10 cellular contexts compared by ENCODE assay signal in the genomic region with DNA sequence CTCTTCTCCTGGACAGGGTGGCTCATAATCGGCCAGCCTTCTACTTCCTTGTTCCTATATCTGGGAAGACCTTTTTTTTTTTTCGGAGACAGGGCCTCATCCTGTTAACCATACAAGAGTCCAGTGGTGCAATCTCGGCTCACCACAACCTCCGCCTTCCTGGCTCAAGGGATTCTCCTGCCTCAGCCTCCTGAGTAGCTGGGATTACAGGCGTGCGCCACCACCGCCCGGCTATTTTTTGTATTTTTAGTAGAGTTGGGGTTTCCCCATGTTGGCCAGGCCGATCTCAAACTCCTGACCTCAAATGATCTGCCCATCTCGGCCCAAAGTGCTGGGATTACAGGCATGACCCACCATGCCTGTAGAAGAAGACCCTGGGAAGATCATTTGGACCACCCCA. TPM values are rescaled to one million over a fixed set of nuclear protein-coding genes. Genes with fewer than 3 reads are reported as not detected.
DNase-seq lines count a peak whose midpoint lies in the region; ATAC-seq and TF ChIP-seq lines count a peak whose summit lies in the region.
"Had no signal": no experiment of that assay in that cellular context is flagged by ENCODE, and none has a peak within 500 bp of the region (broad histone marks: within the 10 kb centered on the region; RNA-seq: fewer than 3 reads in every experiment).

No MANE protein-coding gene starts in this region.

- peak overlapping the region; percentile 59 for H3K27ac Mint-ChIP-seq in activated CD8-positive, alpha-beta T cell treated with anti-CD3 and anti-CD28 coated beads for 36 hours
- peak overlapping the region; percentile 69 to 99 (median 92) for H3K27ac Mint-ChIP-seq in immature natural killer cell
- peak overlapping the region; percentile 76 for H3K27ac Mint-ChIP-seq in stimulated activated memory B cell treated with anti-CD40 and anti-IgM and Interleukin-4, amounts not matched to agents 10 μg/mL and 1 μg/mL and 100 μg/mL, for 72 hours

- H3K27me3 ChIP-seq in DOHH2 (ENCODE audit: control insufficient read depth, low read length) = no peaks in the 10 kb centered on the region
- H3K27me3 ChIP-seq in ovary = no peaks in the 10 kb centered on the region
- H3K27me3 ChIP-seq: cardiac muscle cell had no signal

- H3K4me3 Mint-ChIP-seq in activated CD8-positive, alpha-beta T cell treated with anti-CD3 and anti-CD28 coated beads for 36 hours = no peak overlapping the region
- peak overlapping the region; percentile 91 to 99 (median 94) for H3K4me3 Mint-ChIP-seq in immature natural killer cell
- no peak overlapping the region for H3K4me3 Mint-ChIP-seq in stimulated activated memory B cell treated with anti-CD40 and anti-IgM and Interleukin-4, amounts not matched to agents 10 μg/mL and 1 μg/mL and 100 μg/mL, for 72 hours
- H3K4me3 Mint-ChIP-seq: WTC11 had no signal

- ATAC-seq in activated CD8-positive, alpha-beta T cell treated with anti-CD3 and anti-CD28 coated beads for 36 hours = no peak
- no peak for ATAC-seq in stimulated activated memory B cell treated with anti-CD40 and anti-IgM and Interleukin-4, amounts not matched to agents 10 μg/mL and 1 μg/mL and 100 μg/mL, for 72 hours
- no peak for ATAC-seq in GM19023 (IDR thresholded peaks at IDR 0.05; ENCODE audit: unreplicated experiment)
- ATAC-seq: WTC11 had no signal

- H3K36me3 Mint-ChIP-seq in activated CD8-positive, alpha-beta T cell treated with anti-CD3 and anti-CD28 coated beads for 36 hours (ENCODE audit: low read depth) = peaks cover 15% of the 10 kb centered on the region
- peaks cover 6 to 16% (median 13%) of the 10 kb centered on the region in 3 donors for H3K36me3 Mint-ChIP-seq in immature natural killer cell
- H3K36me3 Mint-ChIP-seq in stimulated activated memory B cell treated with anti-CD40 and anti-IgM and Interleukin-4, amounts not matched to agents 10 μg/mL and 1 μg/mL and 100 μg/mL, for 72 hours = peaks cover 21% of the 10 kb centered on the region

- TF ChIP-seq CTCF in DOHH2 (IDR thresholded peaks at IDR 0.05; ENCODE audit: low read depth, low read length, poor library complexity, severe bottlenecking) = no peak
- no peak for TF ChIP-seq CTCF in activated CD8-positive, alpha-beta T cell treated with anti-CD3 and anti-CD28 coated beads for 36 hours (IDR thresholded peaks at IDR 0.05)
- TF ChIP-seq CTCF in ovary (IDR thresholded peaks at IDR 0.05) = no peak

- H3F3A ChIP-seq in DOHH2 (ENCODE audit: control insufficient read depth, insufficient read depth) = peaks cover 11% of the 10 kb centered on the region

- peaks cover 72% of the 10 kb centered on the region for H3K79me2 ChIP-seq in DOHH2 (ENCODE audit: control insufficient read depth, low read length)

- peak overlapping the region; percentile 54; the same call in 1 of the 2 replicates for H3K27ac ChIP-seq in DOHH2 (ENCODE audit: low read depth, low read length)
- no peak overlapping the region for H3K27ac ChIP-seq in ovary
- H3K27ac ChIP-seq: cardiac muscle cell had no signal

- TF ChIP-seq EP300 in ovary (IDR thresholded peaks at IDR 0.05) = no peak

- no peak for TF ChIP-seq POLR2A in ovary (IDR thresholded peaks at IDR 0.05)

- H3K9me2 ChIP-seq in DOHH2 (replicated peaks; ENCODE audit: control insufficient read depth, low read length) = no peaks in the 10 kb centered on the region

- H4K20me1 ChIP-seq in DOHH2 (ENCODE audit: control insufficient read depth, insufficient read depth, low read depth, low read length) = peaks cover 10% of the 10 kb centered on the region; the same call in 1 of the 2 replicates

- H3K4me2 ChIP-seq in DOHH2 (ENCODE audit: low read length) = peak overlapping the region; percentile 87

- H3K36me3 ChIP-seq in DOHH2 (ENCODE audit: control insufficient read depth, low read length) = peaks cover 39% of the 10 kb centered on the region
- no peaks in the 10 kb centered on the region for H3K36me3 ChIP-seq in ovary
- H3K36me3 ChIP-seq: cardiac muscle cell had no signal

- peak overlapping the region; percentile 84 for H3K4me3 ChIP-seq in DOHH2 (ENCODE audit: low read length)
- H3K4me3 ChIP-seq in ovary = no peak overlapping the region
- H3K4me3 ChIP-seq: cardiac muscle cell had no signal

- no peaks in the 10 kb centered on the region for H3K9me3 ChIP-seq in DOHH2 (ENCODE audit: control insufficient read depth, insufficient read depth, low read length)
- H3K9me3 ChIP-seq in ovary = no peaks in the 10 kb centered on the region

- peaks cover 47% of the 10 kb centered on the region for H3K4me1 Mint-ChIP-seq in activated CD8-positive, alpha-beta T cell treated with anti-CD3 and anti-CD28 coated beads for 36 hours (ENCODE audit: low read depth)
- peaks cover 80 to 83% of the 10 kb centered on the region in 2 donors for H3K4me1 Mint-ChIP-seq in immature natural killer cell
- H3K4me1 Mint-ChIP-seq in stimulated activated memory B cell treated with anti-CD40 and anti-IgM and Interleukin-4, amounts not matched to agents 10 μg/mL and 1 μg/mL and 100 μg/mL, for 72 hours = peaks cover 76% of the 10 kb centered on the region

- H3K4me1 ChIP-seq in DOHH2 (ENCODE audit: control insufficient read depth, low read length) (peaks cover 59% of the 10 kb centered on the region), ovary (ENCODE audit: insufficient read depth) (peaks cover 10% of the 10 kb centered on the region)

- CTCF ChIA-PET in activated CD8-positive, alpha-beta T cell treated with anti-CD3 and anti-CD28 coated beads for 36 hours (lab: Charles Lee) = interaction anchor here (0.6 to 1.6 kb wide), 2 partner anchors 11 to 159 kb away, joined by 3 to 5 read pairs; no protein-coding TSS in a partner anchor

- WGBS in ovary, 3 donors = 82 to 90% (median 83%) methylated on average over 10 of the region's 10 CpGs

- POLR2A ChIA-PET in activated CD8-positive, alpha-beta T cell treated with anti-CD3 and anti-CD28 coated beads for 36 hours (lab: Charles Lee) = interaction anchor here (0.7 to 0.9 kb wide), 3 partner anchors 14 to 37 kb away, joined by 3 read pairs; no protein-coding TSS in a partner anchor

- H3K9me3 Mint-ChIP-seq in activated CD8-positive, alpha-beta T cell treated with anti-CD3 and anti-CD28 coated beads for 36 hours = no peaks in the 10 kb centered on the region
- H3K9me3 Mint-ChIP-seq in immature natural killer cell = no peaks in the 10 kb centered on the region
- no peaks in the 10 kb centered on the region for H3K9me3 Mint-ChIP-seq in stimulated activated memory B cell treated with anti-CD40 and anti-IgM and Interleukin-4, amounts not matched to agents 10 μg/mL and 1 μg/mL and 100 μg/mL, for 72 hours
- H3K9me3 Mint-ChIP-seq: WTC11 had no signal

- DNase-seq in activated CD8-positive, alpha-beta T cell treated with anti-CD3 and anti-CD28 coated beads for 36 hours = no peak
- DNase-seq in immature natural killer cell = no peak
- DNase-seq in ovary = no peak
- no peak for DNase-seq in SW 1271 (lab: John Stamatoyannopoulos, UW)
- DNase-seq in NCI-H345 treated with DMSO at 0.1 percent for 48 hours (lab: John Stamatoyannopoulos, UW; ENCODE audit: unreplicated experiment) = no peak

- no peaks in the 10 kb centered on the region for H3K27me3 Mint-ChIP-seq in activated CD8-positive, alpha-beta T cell treated with anti-CD3 and anti-CD28 coated beads for 36 hours
- H3K27me3 Mint-ChIP-seq in immature natural killer cell (ENCODE audit: low read depth in 3 of 3) = peaks cover 6 to 12% (median 8%) of the 10 kb centered on the region in 3 donors
- no peaks in the 10 kb centered on the region for H3K27me3 Mint-ChIP-seq in stimulated activated memory B cell treated with anti-CD40 and anti-IgM and Interleukin-4, amounts not matched to agents 10 μg/mL and 1 μg/mL and 100 μg/mL, for 72 hours

- intact Hi-C loops in activated CD8-positive, alpha-beta T cell treated with anti-CD3 and anti-CD28 coated beads for 36 hours (cut with micrococcal nuclease) = no loop called here
- intact Hi-C loops in ovary (cut with DNase I) = loop anchor here in 1 of 4 donors (10.0 kb wide), 1 partner anchor 49 kb away; no protein-coding TSS in a partner anchor

RNA-seq across cellular contexts. Expression of a gene that starts 4.5 kb away (rescaled TPM):
- 10 to 100 TPM; 10.1 to 10.4 TPM for total RNA-seq in activated CD8-positive, alpha-beta T cell treated with anti-CD3 and anti-CD28 coated beads for 36 hours
- 100 to 1,000 TPM in 1 of 3 donors, 10 to 100 TPM in 2; 37.1 to 104 (median 49.3) TPM for polyA plus RNA-seq in immature natural killer cell
- 10 to 100 TPM; 12.6 to 42.7 (median 27.9) TPM for total RNA-seq in ovary
- 10 to 100 TPM; 16.6 to 19.5 TPM for polyA plus RNA-seq in ovary

RNA-seq across cellular contexts. Expression of a gene that starts 20.8 kb away (rescaled TPM):
- total RNA-seq in activated CD8-positive, alpha-beta T cell treated with anti-CD3 and anti-CD28 coated beads for 36 hours = 10 to 100 TPM; 50.0 TPM
- 1 to 10 TPM; 1.1 to 2.5 (median 2.1) TPM for polyA plus RNA-seq in immature natural killer cell
- total RNA-seq in ovary = 1 to 10 TPM in 2 of 7 donors, under 1 TPM in 3, not detected in 2; 0.18 to 1.4 (median 0.37) TPM
- polyA plus RNA-seq in ovary = under 1 TPM; 0.98 to 0.99 TPM

Comparison
In these comparisons a context has a peak if more than half of its experiments do, and no peak if none do; other contexts are left out.
1. H3K4me3 Mint-ChIP-seq: peak in immature natural killer cell (5 of 5); none in activated CD8-positive, alpha-beta T cell treated with anti-CD3 and anti-CD28 coated beads for 36 hours (single experiment) and stimulated activated memory B cell treated with anti-CD40 and anti-IgM and Interleukin-4, amounts not matched to agents 10 μg/mL and 1 μg/mL and 100 μg/mL, for 72 hours (single experiment).
2. RNA of a gene that starts 20.8 kb away (total RNA-seq): 50.0 TPM in activated CD8-positive, alpha-beta T cell treated with anti-CD3 and anti-CD28 coated beads for 36 hours; 0.18 to 1.4 TPM in ovary; every median in the first group is over 10 times any median in the second.
3. Peak in every context shown above with its lines, with median percentiles within 50 percentile points of each other: H3K27ac Mint-ChIP-seq.